ENCODE assay signal across 10 cellular contexts in the genomic region with DNA sequence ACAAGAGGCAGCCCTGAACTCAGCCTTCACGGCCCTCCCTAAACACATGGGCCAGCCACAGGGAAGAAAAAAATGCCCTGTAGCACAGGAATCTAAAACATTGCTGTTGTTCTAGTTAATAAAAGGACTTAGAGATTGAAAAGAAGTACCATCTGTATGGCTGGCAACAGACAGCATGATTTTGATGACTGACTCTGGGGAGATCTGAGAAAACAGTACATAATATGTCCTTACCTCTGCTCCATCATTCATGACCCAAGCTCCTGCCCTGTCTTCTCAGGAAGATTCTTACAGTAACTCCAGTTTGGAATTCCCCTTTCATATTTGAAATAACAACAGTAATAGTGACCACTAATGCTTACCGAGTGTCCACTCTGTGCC.
DNase-seq lines count a peak whose midpoint lies in the region; ATAC-seq, FAIRE-seq and TF ChIP-seq lines count a peak whose summit lies in the region.
"Had no signal": no experiment of that assay in that cellular context is flagged by ENCODE, and none has a peak within 500 bp of the region (broad histone marks: within the 10 kb centered on the region; RNA-seq: fewer than 3 reads in every experiment).

No MANE protein-coding gene starts in this region.

- no peak overlapping the region for H3K4me2 ChIP-seq in HepG2 (ENCODE audit: low read depth, low read length)

- no peaks in the 10 kb centered on the region for H3K36me3 ChIP-seq in right lobe of liver
- no peaks in the 10 kb centered on the region for H3K36me3 ChIP-seq in HepG2 (replicated peaks in 1 of 2; ENCODE audit: control insufficient read depth in 1 of 2, insufficient read depth in 2 of 2, low read length in 2 of 2)
- H3K36me3 ChIP-seq in HUES48 (ENCODE audit: control insufficient read depth, insufficient read depth, low read length) = no peaks in the 10 kb centered on the region
- H3K36me3 ChIP-seq in uterus = no peaks in the 10 kb centered on the region
- no peaks in the 10 kb centered on the region for H3K36me3 ChIP-seq in pancreas
- H3K36me3 ChIP-seq: thoracic aorta had no signal

- WGBS in right lobe of liver (ENCODE audit: insufficient coverage, low coverage, low lambda C conversion rate, missing lambda C conversion rate) = 62% methylated on average over 2 of the region's 2 CpGs
- 11% methylated on average over 2 of the region's 2 CpGs for WGBS in HepG2 (ENCODE audit: low lambda C conversion rate)
- 78 to 86% methylated on average over 2 of the region's 2 CpGs for WGBS in pancreas, 2 donors

- H3K4me3 ChIP-seq in right lobe of liver = no peak overlapping the region
- H3K4me3 ChIP-seq in HepG2 (replicated peaks in 1 of 3; ENCODE audit: insufficient read depth in 1 of 3, low read depth in 2 of 3, low read length in 3 of 3) = no peak overlapping the region
- H3K4me3 ChIP-seq in HUES48 (ENCODE audit: low read depth, low read length) = no peak overlapping the region
- H3K4me3 ChIP-seq in uterus = no peak overlapping the region
- no peak overlapping the region for H3K4me3 ChIP-seq in pancreas
- H3K4me3 ChIP-seq: thoracic aorta had no signal

- TF ChIP-seq EP300 in HepG2 (IDR thresholded peaks at IDR 0.05; ENCODE audit: low read depth in 2 of 2, low read length in 2 of 2) (no peak), HepG2 (CRISPR knock-in tag; IDR thresholded peaks at IDR 0.05; ENCODE audit: borderline replicate concordance) (no peak)

- H3K27me3 ChIP-seq in right lobe of liver (no peaks in the 10 kb centered on the region), HepG2 (ENCODE audit: control insufficient read depth in 1 of 2, insufficient read depth in 2 of 2, low read length in 2 of 2) (no peaks in the 10 kb centered on the region), HUES48 (ENCODE audit: control insufficient read depth, insufficient read depth, low read length) (no peaks in the 10 kb centered on the region), uterus (no peaks in the 10 kb centered on the region), pancreas (no peaks in the 10 kb centered on the region)

- H4K20me1 ChIP-seq in HepG2 (ENCODE audit: insufficient read depth, low read length) = no peaks in the 10 kb centered on the region

- TF ChIP-seq CTCF in right lobe of liver (IDR thresholded peaks at IDR 0.05) (no peak), HepG2 (CRISPR knock-in tag; IDR thresholded peaks at IDR 0.05) (no peak), uterus (IDR thresholded peaks at IDR 0.05) (no peak), pancreas (IDR thresholded peaks at IDR 0.05) (no peak)

- no peak for FAIRE-seq in HepG2 (lab: Jason Lieb, UNC)
- FAIRE-seq in pancreas (lab: Jason Lieb, UNC) = no peak

- CTCF ChIA-PET in HepG2 (lab: Yijun Ruan, JAX; ENCODE audit: low intra/inter-chr PET ratio, low total read pairs) = no interaction called here

- intact Hi-C loops in right lobe of liver (cut with DNase I) (no loop called here), HepG2 (cut with micrococcal nuclease; ENCODE audit: unreplicated experiment) (no loop called here), uterus (cut with DNase I; ENCODE audit: low total_unique reads) (no loop called here), pancreas (cut with DNase I) (no loop called here)

- H3K79me2 ChIP-seq in HepG2 (ENCODE audit: insufficient read depth, low read length) = no peaks in the 10 kb centered on the region

- no peak for ATAC-seq in right lobe of liver
- no peak for ATAC-seq in HepG2
- no peak for ATAC-seq in pancreas

- TF ChIP-seq POLR2A in right lobe of liver (IDR thresholded peaks at IDR 0.05) = no peak
- TF ChIP-seq POLR2A in HepG2 (IDR thresholded peaks at IDR 0.05; ENCODE audit: insufficient read depth in 1 of 2, low read depth in 2 of 2, low read length in 2 of 2) = no peak
- TF ChIP-seq POLR2A in uterus (IDR thresholded peaks at IDR 0.05) = no peak

- H3K9me3 ChIP-seq in right lobe of liver = no peaks in the 10 kb centered on the region
- H3K9me3 ChIP-seq in HepG2 (ENCODE audit: low read length) = no peaks in the 10 kb centered on the region
- no peaks in the 10 kb centered on the region for H3K9me3 ChIP-seq in HUES48 (ENCODE audit: control insufficient read depth, insufficient read depth, low read length)
- no peaks in the 10 kb centered on the region for H3K9me3 ChIP-seq in uterus
- H3K9me3 ChIP-seq in pancreas = no peaks in the 10 kb centered on the region
- H3K9me3 ChIP-seq: thoracic aorta had no signal

- no peaks in the 10 kb centered on the region for H3K4me1 ChIP-seq in right lobe of liver
- peaks cover 16% of the 10 kb centered on the region for H3K4me1 ChIP-seq in HepG2 (ENCODE audit: insufficient read depth, low read length)
- H3K4me1 ChIP-seq in HUES48 (ENCODE audit: control insufficient read depth, insufficient read depth, low read length) = peaks cover 15% of the 10 kb centered on the region
- H3K4me1 ChIP-seq in uterus = no peaks in the 10 kb centered on the region
- H3K4me1 ChIP-seq in pancreas = no peaks in the 10 kb centered on the region

- in situ Hi-C loops in HepG2 (cut with HindIII; ENCODE audit: extremely low pct_ligation_motif_present, low pct_unique_long_range_greater_than_20kb) = no loop called here

- DNase-seq in right lobe of liver (no peak), HepG2 (ENCODE audit: low spot score) (no peak), fibroblast of peridontal ligament (ENCODE audit: extremely low read depth) (peak; percentile 2), uterus (no peak), pancreas (no peak), DMS114 treated with DMSO at 0.1 percent for 48 hours (lab: John Stamatoyannopoulos, UW; ENCODE audit: unreplicated experiment) (no peak), amygdala (lab: John Stamatoyannopoulos, UW) (no peak)
- DNase-seq: Karpas-422 had no signal

- TF ChIP-seq RAD21 in HepG2 (CRISPR knock-in tag; IDR thresholded peaks at IDR 0.05) = no peak

- H2AFZ ChIP-seq in HepG2 (ENCODE audit: low read length) = no peak overlapping the region

- no peak overlapping the region for H3K9ac ChIP-seq in HepG2 (ENCODE audit: insufficient read depth, low read depth, low read length)
- H3K9ac ChIP-seq in HUES48 (ENCODE audit: low read depth, low read length) = no peak overlapping the region

- H3K27ac ChIP-seq in right lobe of liver = peak overlapping the region in 2 of 3 donors; percentile 8 to 14
- H3K27ac ChIP-seq in HepG2 (ENCODE audit: extremely low read length, insufficient read depth, low read length) = no peak overlapping the region
- peak overlapping the region; percentile 65 for H3K27ac ChIP-seq in HUES48 (ENCODE audit: low read depth, low read length)
- peak overlapping the region; percentile 23 to 26 for H3K27ac ChIP-seq in uterus
- no peak overlapping the region for H3K27ac ChIP-seq in pancreas
- H3K27ac ChIP-seq: thoracic aorta had no signal

- POLR2A ChIA-PET in HepG2 (lab: Yijun Ruan, JAX) = interaction anchor here (1.0 kb wide), 1 partner anchor 106 kb away, joined by 3 read pairs; no protein-coding TSS in a partner anchor

- no TSS peak for BruUV-seq in HepG2 (replicated peaks; lab: Mats Ljungman, UMichigan)

TF ChIP-seq in HepG2, 621 proteins besides CTCF, POLR2A, EP300 and RAD21:
- TF ChIP-seq ZNF563 (CRISPR knock-in tag; IDR thresholded peaks at IDR 0.05) = no peak

Comparison
In these comparisons a context has a peak if more than half of its experiments do, and no peak if none do; other contexts are left out.
1. H3K27ac ChIP-seq: peak in right lobe of liver (2 of 3), HUES48 (single experiment) and uterus (2 of 2); none in HepG2 (single experiment) and pancreas (0 of 4).